8 cellular contexts compared by ENCODE assay signal in the genomic region with DNA sequence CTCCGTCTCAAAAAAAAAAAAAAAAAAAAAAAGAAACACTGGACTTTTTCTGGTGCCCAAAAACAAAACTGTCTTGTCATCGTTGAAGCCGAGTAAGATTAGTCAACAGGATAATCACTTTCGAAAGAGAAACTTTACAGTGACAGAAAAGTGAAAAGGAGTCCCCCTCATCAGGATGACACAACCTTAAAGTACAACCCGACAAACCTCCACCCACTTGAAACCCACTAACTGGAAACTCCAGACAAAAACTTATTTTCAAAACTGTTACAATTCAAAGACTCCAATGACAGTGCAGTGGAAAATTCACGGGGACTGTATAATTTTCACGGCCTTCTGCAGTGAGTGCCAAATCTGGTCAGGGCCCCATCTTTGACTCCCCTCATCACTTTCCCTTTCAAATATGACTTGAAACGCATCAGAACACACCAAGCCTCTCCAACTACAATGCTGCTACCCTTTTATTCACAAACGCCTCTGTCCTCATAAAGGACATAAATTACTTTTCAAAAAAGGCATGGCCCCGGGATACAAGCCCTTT. TPM values are rescaled to one million over a fixed set of nuclear protein-coding genes. Genes with fewer than 3 reads are reported as not detected.
DNase-seq lines count a peak whose midpoint lies in the region; ATAC-seq, FAIRE-seq and TF ChIP-seq lines count a peak whose summit lies in the region.

No MANE protein-coding gene starts in this region.

- H3K4me3 ChIP-seq in BE2C (ENCODE audit: low read depth, low read length) (peak overlapping the region; percentile 77), esophagus squamous epithelium (peak overlapping the region; percentile 69 to 88 (median 74)), pancreas (peak overlapping the region; percentile 65 to 90 (median 76))

- ATAC-seq in GM19455 (IDR thresholded peaks at IDR 0.05; ENCODE audit: unreplicated experiment): peak; percentile 67
- peak; percentile 54 for ATAC-seq in HG03565 (IDR thresholded peaks at IDR 0.05; ENCODE audit: unreplicated experiment)
- ATAC-seq in pancreas: no peak

- no peak for FAIRE-seq in pancreas (lab: Jason Lieb, UNC)

- H3K4me1 ChIP-seq in BE2C (no peaks in the 10 kb centered on the region), esophagus squamous epithelium (peaks cover 9 to 49% (median 19%) of the 10 kb centered on the region in 3 donors), pancreas (peaks cover 0 to 20% (median 6%) of the 10 kb centered on the region in 3 donors)

- no peak for TF ChIP-seq POLR2A in esophagus squamous epithelium (IDR thresholded peaks at IDR 0.05)

- H3K9me3 ChIP-seq in BE2C (no peaks in the 10 kb centered on the region), esophagus squamous epithelium (no peaks in the 10 kb centered on the region), pancreas (no peaks in the 10 kb centered on the region)

- 8 to 9% methylated on average over 9 to 10 of the region's 10 CpGs for WGBS in esophagus squamous epithelium, 2 donors
- 18 to 22% methylated on average over 9 of the region's 10 CpGs for WGBS in pancreas, 2 donors

- no peak for DNase-seq in BE2C
- DNase-seq in activated CD4-positive, alpha-beta T cell treated with anti-CD3 and anti-CD28 coated beads, Interleukin-2, amount 50 U/mL, for 1 hour: peak; percentile 7
- DNase-seq in esophagus squamous epithelium (lab: John Stamatoyannopoulos, UW): no peak
- no peak for DNase-seq in pancreas
- DNase-seq in GOT3 (lab: John Stamatoyannopoulos, UW): no peak
- DNase-seq in NCI-H69 (lab: John Stamatoyannopoulos, UW): no peak

- H3K27me3 ChIP-seq in BE2C: no peaks in the 10 kb centered on the region
- H3K27me3 ChIP-seq in esophagus squamous epithelium: peaks cover 0 to 8% (median 0%) of the 10 kb centered on the region in 4 donors
- no peaks in the 10 kb centered on the region for H3K27me3 ChIP-seq in pancreas

- H3K27ac ChIP-seq in esophagus squamous epithelium: peak overlapping the region; percentile 86 to 95 (median 90)
- H3K27ac ChIP-seq in pancreas: peak overlapping the region; percentile 85 to 99 (median 98)

- intact Hi-C loops in esophagus squamous epithelium (cut with DNase I) (no loop called here), pancreas (cut with DNase I) (no loop called here)

- H3K36me3 ChIP-seq in BE2C (no peaks in the 10 kb centered on the region), esophagus squamous epithelium (no peaks in the 10 kb centered on the region), pancreas (no peaks in the 10 kb centered on the region)

- TF ChIP-seq CTCF in BE2C (IDR thresholded peaks at IDR 0.05; ENCODE audit: low read depth, low read length) (no peak), esophagus squamous epithelium (IDR thresholded peaks at IDR 0.05) (no peak), pancreas (IDR thresholded peaks at IDR 0.05) (no peak)

RNA-seq across cellular contexts. Expression of a gene that starts 1.2 kb away (rescaled TPM):
- 15.0 TPM for polyA plus RNA-seq in BE2C (2012; ENCODE audit: insufficient read depth, insufficient read length, low read depth)
- total RNA-seq in esophagus squamous epithelium: 10 to 100 TPM; 13.8 to 56.3 (median 23.4) TPM
- total RNA-seq in pancreas: 10 to 100 TPM; 21.5 to 32.1 (median 27.8) TPM
- polyA plus RNA-seq in pancreas: 10 to 100 TPM; 20.0 to 27.0 TPM

RNA-seq across cellular contexts. Expression of a gene that starts 50.5 kb away (rescaled TPM):
- polyA plus RNA-seq in BE2C (2012; ENCODE audit: insufficient read depth, insufficient read length, low read depth): 10.9 TPM
- total RNA-seq in esophagus squamous epithelium: 10 to 100 TPM; 27.6 to 49.6 (median 34.9) TPM
- 10 to 100 TPM; 13.5 to 20.9 (median 16.3) TPM for total RNA-seq in pancreas
- polyA plus RNA-seq in pancreas: 10 to 100 TPM; 13.4 to 18.9 TPM

Comparison
In these comparisons a context has a peak if more than half of its experiments do, and no peak if none do; other contexts are left out.
1. ATAC-seq: peak in GM19455 (single experiment) and HG03565 (single experiment); none in pancreas (0 of 4).
2. Peak in every context shown above with its lines, with median percentiles within 50 percentile points of each other: H3K4me3 ChIP-seq.